8 cellular contexts compared by ENCODE assay signal in the genomic region with DNA sequence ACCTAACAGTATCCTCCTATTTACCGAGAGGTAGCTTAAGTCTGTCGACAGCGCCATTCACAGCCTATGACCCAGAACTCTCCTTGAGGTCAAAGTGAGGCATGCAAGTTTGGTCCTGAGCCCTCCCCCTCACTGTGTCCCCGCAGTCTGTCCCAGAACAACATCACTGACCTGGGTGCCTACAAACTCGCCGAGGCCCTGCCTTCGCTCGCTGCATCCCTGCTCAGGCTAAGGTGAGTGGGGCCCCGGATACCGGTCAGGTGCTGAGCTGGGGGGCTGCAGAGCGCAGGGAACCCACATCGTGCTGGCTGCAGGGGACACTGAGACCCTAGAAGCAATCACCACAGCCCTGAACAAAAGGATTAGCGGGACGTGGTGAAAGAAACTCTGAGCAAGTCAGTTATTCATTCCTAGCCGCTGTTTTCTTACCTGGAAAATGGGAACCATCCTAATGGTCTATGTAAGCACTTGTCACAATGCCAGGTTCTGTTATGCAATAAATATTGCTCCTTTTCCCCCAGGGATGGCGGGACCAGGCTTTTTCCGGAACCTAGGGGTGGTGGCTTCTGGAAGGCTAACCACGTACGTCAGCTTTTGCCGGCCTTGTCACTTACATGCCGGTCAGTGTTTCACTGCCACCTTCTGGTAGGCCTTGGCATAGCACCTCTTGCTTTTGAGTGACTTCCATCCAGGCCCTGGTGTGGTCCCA. TPM values are rescaled to one million over a fixed set of nuclear protein-coding genes. Genes with fewer than 3 reads are reported as not detected.
A peak's percentile ranks its signal among the peaks of the same experiment; 100 is the strongest.
DNase-seq lines count a peak whose midpoint lies in the region; ATAC-seq and TF ChIP-seq lines count a peak whose summit lies in the region.

No MANE protein-coding gene starts in this region.

- no peaks in the 10 kb centered on the region for H3K79me2 ChIP-seq in fibroblast of lung (ENCODE audit: control insufficient read depth, insufficient read depth, low read length)

- no peaks in the 10 kb centered on the region for H3K36me3 ChIP-seq in fibroblast of lung (ENCODE audit: control insufficient read depth, insufficient read depth, low read length)

- H3K9me3 Mint-ChIP-seq in natural killer cell: no peaks in the 10 kb centered on the region
- H3K9me3 Mint-ChIP-seq in stimulated activated effector memory CD8-positive, alpha-beta T cell treated with anti-CD3 and anti-CD28 coated beads, Interleukin-12 subunit alpha, Interleukin-12 subunit beta, amount 100 ng/mL, for 72 hours: no peaks in the 10 kb centered on the region

- no peak overlapping the region for H3K4me3 Mint-ChIP-seq in natural killer cell
- no peak overlapping the region for H3K4me3 Mint-ChIP-seq in stimulated activated effector memory CD8-positive, alpha-beta T cell treated with anti-CD3 and anti-CD28 coated beads, Interleukin-12 subunit alpha, Interleukin-12 subunit beta, amount 100 ng/mL, for 72 hours

- H3K4me3 ChIP-seq in Jurkat, Clone E6-1 (ENCODE audit: low read length): no peak overlapping the region
- peak overlapping the region in 1 of 4 experiments; percentile 27 for H3K4me3 ChIP-seq in fibroblast of lung (replicated peaks in 1 of 4; ENCODE audit: control extremely low read depth in 1 of 4, insufficient read depth in 1 of 4, low read depth in 3 of 4, low read length in 4 of 4)

- DNase-seq in Jurkat, Clone E6-1 (ENCODE audit: low read depth, low spot score): peak; percentile 77
- DNase-seq in OCI-M1 (lab: John Stamatoyannopoulos, UW) (peak; percentile 91), activated T-cell treated with anti-CD3 and anti-CD28 coated beads for 48 hours (ENCODE audit: low read depth) (peak; percentile 79), fibroblast of lung (ENCODE audit: low read depth in 2 of 2) (peak; percentile 88 to 94), natural killer cell (peak; percentile 74)
- DNase-seq in stimulated activated effector memory CD8-positive, alpha-beta T cell treated with anti-CD3 and anti-CD28 coated beads, Interleukin-12 subunit alpha, Interleukin-12 subunit beta, amount 100 ng/mL, for 72 hours (ENCODE audit: low spot score in 2 of 2): peak; percentile 82 to 94

- no peak overlapping the region for H3K4me2 ChIP-seq in fibroblast of lung (ENCODE audit: extremely low read depth, insufficient read depth, low read length)

- H3K4me1 Mint-ChIP-seq in natural killer cell: peaks cover 0 to 5% of the 10 kb centered on the region in 2 donors
- peaks cover 26% of the 10 kb centered on the region for H3K4me1 Mint-ChIP-seq in stimulated activated effector memory CD8-positive, alpha-beta T cell treated with anti-CD3 and anti-CD28 coated beads, Interleukin-12 subunit alpha, Interleukin-12 subunit beta, amount 100 ng/mL, for 72 hours

- intact Hi-C loops in natural killer cell (cut with micrococcal nuclease): loop anchor here (2.0 to 5.0 kb wide), 2 partner anchors 151 to 398 kb away; no protein-coding TSS in a partner anchor

- H3K27ac ChIP-seq in fibroblast of lung (ENCODE audit: insufficient read depth, low read length): no peak overlapping the region

- ATAC-seq in natural killer cell (peak; percentile 89 to 99 (median 98)), GM19023 (IDR thresholded peaks at IDR 0.05; ENCODE audit: unreplicated experiment) (no peak)
- ATAC-seq in stimulated activated effector memory CD8-positive, alpha-beta T cell treated with anti-CD3 and anti-CD28 coated beads, Interleukin-12 subunit alpha, Interleukin-12 subunit beta, amount 100 ng/mL, for 72 hours: peak; percentile 74

- H3K27me3 ChIP-seq in fibroblast of lung (ENCODE audit: control insufficient read depth, insufficient read depth, low read length): no peaks in the 10 kb centered on the region

- peaks cover 5% of the 10 kb centered on the region for H3K4me1 ChIP-seq in fibroblast of lung (ENCODE audit: control insufficient read depth, extremely low read depth, insufficient read depth, low read length)

- no peaks in the 10 kb centered on the region for H3K9me3 ChIP-seq in fibroblast of lung (ENCODE audit: control insufficient read depth, insufficient read depth, low read depth, low read length)

- no peaks in the 10 kb centered on the region for H3K36me3 Mint-ChIP-seq in natural killer cell
- peaks cover 65% of the 10 kb centered on the region for H3K36me3 Mint-ChIP-seq in stimulated activated effector memory CD8-positive, alpha-beta T cell treated with anti-CD3 and anti-CD28 coated beads, Interleukin-12 subunit alpha, Interleukin-12 subunit beta, amount 100 ng/mL, for 72 hours

- no peaks in the 10 kb centered on the region for H4K20me1 ChIP-seq in fibroblast of lung (ENCODE audit: control insufficient read depth, extremely low read depth, insufficient read depth, low read length)

- H3K9ac ChIP-seq in fibroblast of lung (ENCODE audit: insufficient read depth, low read length): no peak overlapping the region

- no peak overlapping the region for H2AFZ ChIP-seq in fibroblast of lung (ENCODE audit: low read length)

- no peak overlapping the region for H3K27ac Mint-ChIP-seq in natural killer cell
- no peak overlapping the region for H3K27ac Mint-ChIP-seq in stimulated activated effector memory CD8-positive, alpha-beta T cell treated with anti-CD3 and anti-CD28 coated beads, Interleukin-12 subunit alpha, Interleukin-12 subunit beta, amount 100 ng/mL, for 72 hours

- no peaks in the 10 kb centered on the region for H3K27me3 Mint-ChIP-seq in natural killer cell (ENCODE audit: low read depth in 2 of 2)

- TF ChIP-seq CTCF in GM12801 (IDR thresholded peaks at IDR 0.05; ENCODE audit: extremely low read depth, insufficient read length) (peak; percentile 62), fibroblast of lung (conservative IDR thresholded peaks at IDR 0.05 in 1 of 2, IDR thresholded peaks at IDR 0.05 in 1 of 2; ENCODE audit: low read depth in 1 of 2, low read length in 2 of 2) (peak; percentile 100), natural killer cell (IDR thresholded peaks at IDR 0.05) (peak; percentile 91)

RNA-seq across cellular contexts. Expression of gene DEXI, which starts 23.8 kb away (rescaled TPM):
- polyA plus RNA-seq in Jurkat, Clone E6-1 (2012; ENCODE audit: insufficient read depth, insufficient read length): 53.9 TPM
- total RNA-seq in fibroblast of lung: 44.7 and 49.9 TPM in 2 replicates
- 38.8 and 40.3 TPM in 2 replicates for polyA plus RNA-seq in fibroblast of lung
- polyA plus RNA-seq in fibroblast of lung (2012): 37.5 and 44.5 TPM in 2 replicates
- polyA minus RNA-seq in fibroblast of lung (ENCODE audit: low replicate concordance): 55.4 and 70.6 TPM in 2 replicates
- total RNA-seq in natural killer cell: 10 to 100 TPM in 2 of 3 donors, 1 to 10 TPM in 1; 8.7 to 15.2 (median 14.4) TPM

RNA-seq across cellular contexts. Expression of gene CLEC16A, which starts 25.9 kb away (rescaled TPM):
- polyA plus RNA-seq in Jurkat, Clone E6-1 (2012; ENCODE audit: insufficient read depth, insufficient read length): 10.0 TPM
- total RNA-seq in fibroblast of lung (17.2 and 22.0 TPM in 2 replicates), natural killer cell (10 to 100 TPM; 35.9 to 50.5 (median 37.4) TPM)
- polyA plus RNA-seq in fibroblast of lung: 9.1 and 15.3 TPM in 2 replicates
- 10.4 and 14.7 TPM in 2 replicates for polyA plus RNA-seq in fibroblast of lung (2012)
- polyA minus RNA-seq in fibroblast of lung (ENCODE audit: low replicate concordance): 53.8 and 83.9 TPM in 2 replicates

RNA-seq across cellular contexts. Expression of gene CIITA, which starts 41.4 kb away (rescaled TPM):
- 0.53 TPM for polyA plus RNA-seq in Jurkat, Clone E6-1 (2012; ENCODE audit: insufficient read depth, insufficient read length)
- total RNA-seq in fibroblast of lung: 0.51 and 0.66 TPM in 2 replicates
- polyA plus RNA-seq in fibroblast of lung: 0.27 and 0.40 TPM in 2 replicates
- 0.39 and 0.57 TPM in 2 replicates for polyA plus RNA-seq in fibroblast of lung (2012)
- polyA minus RNA-seq in fibroblast of lung (ENCODE audit: low replicate concordance): 0.59 and 0.98 TPM in 2 replicates
- total RNA-seq in natural killer cell: 10 to 100 TPM; 11.5 to 17.7 (median 14.4) TPM
